In genomic region chr11:9613118-9613829, GRCh38 we compare ENCODE assay signal across 8 cellular contexts. TPM values are rescaled to one million over a fixed set of nuclear protein-coding genes. Genes with fewer than 3 reads are reported as not detected.
A peak's percentile ranks its signal among the peaks of the same experiment; 100 is the strongest.
DNase-seq lines count a peak whose midpoint lies in the region; ATAC-seq and TF ChIP-seq lines count a peak whose summit lies in the region.

No MANE protein-coding gene starts in this region.

- H3K36me3 ChIP-seq in effector memory CD4-positive, alpha-beta T cell (ENCODE audit: control insufficient read depth, insufficient read depth, low read length), result no peaks in the 10 kb centered on the region

- POLR2A ChIA-PET in CD4-positive, alpha-beta T cell (lab: Charles Lee), result interaction anchor here (0.8 to 3.0 kb wide), 12 partner anchors 9 to 1196 kb away, joined by 3 to 38 read pairs (median 8); partner anchors contain the start of genes EIF4G2, WEE1 and ZNF143

- no peaks in the 10 kb centered on the region for H3K36me3 Mint-ChIP-seq in CD4-positive, alpha-beta T cell (ENCODE audit: low read depth)

- H3K4me1 ChIP-seq in effector memory CD4-positive, alpha-beta T cell (ENCODE audit: control insufficient read depth, insufficient read depth, low read length, poor library complexity, severe bottlenecking), result peaks cover 13% of the 10 kb centered on the region

- peak; percentile 74 to 87 (median 80) for DNase-seq in CD4-positive, alpha-beta T cell
- DNase-seq in HL-60 (ENCODE audit: low read depth in 1 of 2, low spot score in 1 of 2) (peak; percentile 57 to 91), NCI-H82 treated with DMSO at 0.1 percent for 48 hours (lab: John Stamatoyannopoulos, UW; ENCODE audit: unreplicated experiment) (peak; percentile 73), medulla oblongata (ENCODE audit: extremely low spot score) (peak; percentile 98)
- peak; percentile 95 for DNase-seq in activated CD8-positive, alpha-beta memory T cell treated with anti-CD3 and anti-CD28 coated beads for 24 hours
- peak; percentile 63 to 74 (median 73) for DNase-seq in effector memory CD4-positive, alpha-beta T cell
- DNase-seq in stimulated activated CD8-positive, alpha-beta memory T cell treated with anti-CD3 and anti-CD28 coated beads, Interleukin-12 subunit alpha, Interleukin-12 subunit beta, amount 100 ng/mL, for 1 hour (ENCODE audit: low read depth), result peak; percentile 80

- peak overlapping the region; percentile 56 for H3K4me3 ChIP-seq in HL-60 (replicated peaks; ENCODE audit: insufficient read depth, low read length)
- H3K4me3 ChIP-seq in effector memory CD4-positive, alpha-beta T cell (ENCODE audit: insufficient read depth, low read depth, low read length, poor library complexity, severe bottlenecking), result peak overlapping the region; percentile 63

- no peaks in the 10 kb centered on the region for H3K9me3 Mint-ChIP-seq in CD4-positive, alpha-beta T cell

- peak; percentile 84 for TF ChIP-seq CTCF in CD4-positive, alpha-beta T cell (IDR thresholded peaks at IDR 0.05)
- peak; percentile 86 for TF ChIP-seq CTCF in HL-60 (IDR thresholded peaks at IDR 0.05; ENCODE audit: insufficient read depth, low read length)

- no peaks in the 10 kb centered on the region for H3K9me3 ChIP-seq in CD4-positive, alpha-beta T cell (ENCODE audit: control insufficient read depth, low read length)
- no peaks in the 10 kb centered on the region for H3K9me3 ChIP-seq in effector memory CD4-positive, alpha-beta T cell (ENCODE audit: control insufficient read depth, low read length)

- peaks cover 16% of the 10 kb centered on the region for H3K4me1 Mint-ChIP-seq in CD4-positive, alpha-beta T cell (ENCODE audit: low read depth)

- H3K27ac Mint-ChIP-seq in CD4-positive, alpha-beta T cell, result peak overlapping the region; percentile 89

- ATAC-seq in CD4-positive, alpha-beta T cell (ENCODE audit: poor library complexity), result peak; percentile 46
- peak; percentile 34 for ATAC-seq in GM19397 (IDR thresholded peaks at IDR 0.05; ENCODE audit: unreplicated experiment)

- CTCF ChIA-PET in CD4-positive, alpha-beta T cell (lab: Charles Lee), result interaction anchor here (0.6 to 5.1 kb wide), 24 partner anchors 8 to 695 kb away, joined by 3 to 92 read pairs (median 5); partner anchors contain the start of gene WEE1

- peak overlapping the region; percentile 95 for H3K4me3 Mint-ChIP-seq in CD4-positive, alpha-beta T cell

- H3K27me3 Mint-ChIP-seq in CD4-positive, alpha-beta T cell, result no peaks in the 10 kb centered on the region

- no peaks in the 10 kb centered on the region for H3K27me3 ChIP-seq in CD4-positive, alpha-beta T cell (ENCODE audit: control insufficient read depth, insufficient read depth, low read length)
- no peaks in the 10 kb centered on the region for H3K27me3 ChIP-seq in HL-60 (ENCODE audit: insufficient read depth, poor library complexity, severe bottlenecking)
- no peaks in the 10 kb centered on the region for H3K27me3 ChIP-seq in effector memory CD4-positive, alpha-beta T cell (replicated peaks; ENCODE audit: control insufficient read depth, insufficient read depth, low read length, poor library complexity, severe bottlenecking)

- H3K27ac ChIP-seq in CD4-positive, alpha-beta T cell (ENCODE audit: low read depth, low read length), result peak overlapping the region; percentile 86
- peak overlapping the region; percentile 80 for H3K27ac ChIP-seq in HL-60 (replicated peaks)
- peak overlapping the region; percentile 93 for H3K27ac ChIP-seq in effector memory CD4-positive, alpha-beta T cell (ENCODE audit: insufficient read depth, low read length, poor library complexity, severe bottlenecking)

- intact Hi-C loops in CD4-positive, alpha-beta T cell (cut with DNase I, micrococcal nuclease), result loop anchor here (1.0 to 5.0 kb wide), 5 partner anchors 36 to 694 kb away; partner anchors contain the start of genes ADM (in 1 of the 2) and SWAP70 (in 1 of the 2)

RNA-seq across cellular contexts. Expression of gene WEE1, which starts 39.8 kb away (rescaled TPM):
- total RNA-seq in CD4-positive, alpha-beta T cell, result 10 to 100 TPM in 1 of 2 experiments, 1 to 10 TPM in 1; 9.3 to 10.7 TPM

RNA-seq across cellular contexts. Expression of gene SWAP70, which starts 50.6 kb away (rescaled TPM):
- total RNA-seq in CD4-positive, alpha-beta T cell, result 1 to 10 TPM; 4.0 to 4.1 TPM

Comparison
In these comparisons a context has a peak if more than half of its experiments do, and no peak if none do; other contexts are left out.
1. Peak in every context shown above with its lines: DNase-seq, ATAC-seq, H3K4me3 ChIP-seq and H3K27ac ChIP-seq.